ENCODE assay signal across 9 cellular contexts in the genomic region with DNA sequence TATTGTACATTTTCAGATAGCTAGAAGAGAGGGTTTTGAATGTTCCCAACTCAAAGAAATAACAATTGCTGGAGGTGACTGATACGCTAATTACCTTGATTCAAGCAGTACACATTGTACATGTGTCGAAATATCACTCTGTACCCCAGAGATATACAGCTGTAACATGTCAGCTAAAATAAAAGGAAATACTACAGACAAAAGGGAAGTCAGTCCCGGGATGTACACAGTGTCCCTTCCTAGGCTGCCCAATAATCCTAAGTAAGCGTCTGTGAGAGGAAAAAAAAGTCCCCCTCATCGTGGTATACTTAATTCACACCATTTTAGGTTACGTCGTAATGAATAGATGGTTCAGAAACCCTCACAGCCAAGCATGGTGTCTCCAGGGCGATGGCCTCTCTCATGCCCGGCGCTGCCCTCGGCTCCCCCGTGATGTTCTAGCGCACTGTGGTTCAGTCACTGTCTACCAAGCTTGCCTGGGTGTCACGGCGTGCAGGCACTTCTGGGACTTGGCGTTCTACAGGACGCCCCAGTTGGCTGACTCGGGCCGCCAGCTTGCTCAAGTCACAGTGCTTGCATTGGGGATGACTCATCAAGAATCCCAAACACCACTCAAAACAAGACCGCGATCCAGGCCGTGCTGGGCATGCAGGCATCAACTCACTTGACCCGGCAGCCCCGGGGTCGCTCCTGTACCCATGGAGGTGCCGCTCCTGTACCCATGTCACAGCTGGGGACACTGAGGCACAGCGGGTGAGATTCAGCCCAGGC. TPM values are rescaled to one million over a fixed set of nuclear protein-coding genes. Genes with fewer than 3 reads are reported as not detected.
DNase-seq lines count a peak whose midpoint lies in the region; ATAC-seq, FAIRE-seq and TF ChIP-seq lines count a peak whose summit lies in the region.
"Had no signal": no experiment of that assay in that cellular context is flagged by ENCODE, and none has a peak within 500 bp of the region (broad histone marks: within the 10 kb centered on the region; RNA-seq: fewer than 3 reads in every experiment).

No MANE protein-coding gene starts in this region.

- H3K27ac ChIP-seq in ascending aorta (peak overlapping the region; percentile 2 to 42), kidney (ENCODE audit: low read depth in 2 of 2, low read length in 2 of 2) (peak overlapping the region; percentile 33 to 80), tibial nerve (peak overlapping the region in 3 of 4 donors; percentile 65 to 69 (median 66))

- H3K4me1 ChIP-seq in ascending aorta (peaks cover 0 to 2% of the 10 kb centered on the region in 2 donors), kidney (ENCODE audit: control insufficient read depth in 1 of 2, insufficient read depth in 1 of 2, low read depth in 1 of 2, low read length in 2 of 2) (peaks cover 15 to 25% of the 10 kb centered on the region in 2 donors), tibial nerve (peaks cover 0 to 35% (median 11%) of the 10 kb centered on the region in 4 donors)

- no peaks in the 10 kb centered on the region for H3K36me3 Mint-ChIP-seq in activated T-helper 2 cell treated with anti-CD3 and anti-CD28 coated beads, Interferon-gamma antibody, Interleukin-2, Interleukin-4, amounts not matched to agents 10 μg/mL and 5 μg/mL and 100 μg/mL, durations not matched to agents 14 hours and 24 hours and 36 hours (ENCODE audit: low read depth)

- H3K4me3 Mint-ChIP-seq in activated T-helper 2 cell treated with anti-CD3 and anti-CD28 coated beads, Interferon-gamma antibody, Interleukin-2, Interleukin-4, amounts not matched to agents 10 μg/mL and 5 μg/mL and 100 μg/mL, durations not matched to agents 14 hours and 24 hours and 36 hours (ENCODE audit: low read depth), result no peak overlapping the region

- H3K9me3 Mint-ChIP-seq in activated T-helper 2 cell treated with anti-CD3 and anti-CD28 coated beads, Interferon-gamma antibody, Interleukin-2, Interleukin-4, amounts not matched to agents 10 μg/mL and 5 μg/mL and 100 μg/mL, durations not matched to agents 14 hours and 24 hours and 36 hours, result no peaks in the 10 kb centered on the region

- H3K4me3 ChIP-seq in ascending aorta (no peak overlapping the region), kidney (ENCODE audit: low read length in 2 of 2) (no peak overlapping the region), tibial nerve (no peak overlapping the region)

- peak in 1 of 2 donors; percentile 72 for TF ChIP-seq EP300 in tibial nerve (IDR thresholded peaks at IDR 0.05)

- H3K9me3 ChIP-seq in ascending aorta, result no peaks in the 10 kb centered on the region
- H3K9me3 ChIP-seq in kidney (ENCODE audit: control insufficient read depth in 1 of 2, low read length in 2 of 2), result no peaks in the 10 kb centered on the region
- H3K9me3 ChIP-seq in tibial nerve, result no peaks in the 10 kb centered on the region

- no peaks in the 10 kb centered on the region for H3K36me3 ChIP-seq in ascending aorta
- no peaks in the 10 kb centered on the region for H3K36me3 ChIP-seq in kidney (ENCODE audit: control insufficient read depth in 1 of 2, insufficient read depth in 2 of 2, low read length in 2 of 2)
- peaks cover 0 to 2% (median 0%) of the 10 kb centered on the region in 3 donors for H3K36me3 ChIP-seq in tibial nerve

- intact Hi-C loops in ascending aorta (cut with DNase I) (no loop called here), kidney (cut with DNase I) (no loop called here)
- intact Hi-C loops in activated T-helper 2 cell treated with anti-CD3 and anti-CD28 coated beads, Interferon-gamma antibody, Interleukin-2, Interleukin-4, amounts not matched to agents 10 μg/mL and 5 μg/mL and 100 μg/mL, durations not matched to agents 14 hours and 24 hours and 36 hours (cut with micrococcal nuclease), result no loop called here

- H3K9ac ChIP-seq in kidney (ENCODE audit: low read length in 2 of 2), result no peak overlapping the region

- H3K27me3 ChIP-seq in ascending aorta, result no peaks in the 10 kb centered on the region
- H3K27me3 ChIP-seq in tibial nerve, result no peaks in the 10 kb centered on the region

- ATAC-seq in GM18505 (IDR thresholded peaks at IDR 0.05; ENCODE audit: unreplicated experiment), result no peak

- DNase-seq in HS-5 (ENCODE audit: low read depth) (peak; percentile 29), ascending aorta (ENCODE audit: low spot score in 2 of 2) (peak; percentile 21 to 81), kidney (peak; percentile 96), tibial nerve (ENCODE audit: low spot score in 2 of 2) (no peak), NCI-H2081 treated with DMSO at 0.1 percent for 48 hours (lab: John Stamatoyannopoulos, UW) (no peak), DMS79 (lab: John Stamatoyannopoulos, UW) (no peak)
- no peak for DNase-seq in activated T-helper 2 cell treated with anti-CD3 and anti-CD28 coated beads, Interferon-gamma antibody, Interleukin-2, Interleukin-4, amounts not matched to agents 10 μg/mL and 5 μg/mL and 100 μg/mL, durations not matched to agents 14 hours and 24 hours and 36 hours (ENCODE audit: low spot score)
- DNase-seq: activated CD8-positive, alpha-beta memory T cell treated with anti-CD3 and anti-CD28 coated beads, Interleukin-2, amount 50 U/mL, for 4 hours had no signal

- no peak for FAIRE-seq in kidney (lab: Jason Lieb, UNC)

- H3K4me1 Mint-ChIP-seq in activated T-helper 2 cell treated with anti-CD3 and anti-CD28 coated beads, Interferon-gamma antibody, Interleukin-2, Interleukin-4, amounts not matched to agents 10 μg/mL and 5 μg/mL and 100 μg/mL, durations not matched to agents 14 hours and 24 hours and 36 hours (ENCODE audit: low read depth), result no peaks in the 10 kb centered on the region

- H3K27ac Mint-ChIP-seq in activated T-helper 2 cell treated with anti-CD3 and anti-CD28 coated beads, Interferon-gamma antibody, Interleukin-2, Interleukin-4, amounts not matched to agents 10 μg/mL and 5 μg/mL and 100 μg/mL, durations not matched to agents 14 hours and 24 hours and 36 hours, result no peak overlapping the region

- TF ChIP-seq CTCF in ascending aorta (IDR thresholded peaks at IDR 0.05) (no peak), kidney (IDR thresholded peaks at IDR 0.05; ENCODE audit: borderline replicate concordance, extremely low read depth, insufficient read depth) (no peak), tibial nerve (IDR thresholded peaks at IDR 0.05) (no peak)

- H3K27me3 Mint-ChIP-seq in activated T-helper 2 cell treated with anti-CD3 and anti-CD28 coated beads, Interferon-gamma antibody, Interleukin-2, Interleukin-4, amounts not matched to agents 10 μg/mL and 5 μg/mL and 100 μg/mL, durations not matched to agents 14 hours and 24 hours and 36 hours (ENCODE audit: low read depth), result peaks cover 3% of the 10 kb centered on the region

- WGBS in tibial nerve, 2 donors, result 83 to 85% methylated on average over 26 to 27 of the region's 27 CpGs

- TF ChIP-seq POLR2A in tibial nerve (IDR thresholded peaks at IDR 0.05) (no peak), GM18505 (IDR thresholded peaks at IDR 0.05; ENCODE audit: borderline replicate concordance, extremely low read depth, insufficient read depth, insufficient read length) (no peak)

RNA-seq across cellular contexts. Expression of a gene that starts 27.6 kb away (rescaled TPM):
- total RNA-seq in ascending aorta (5.4 TPM), kidney (22.6 TPM), tibial nerve (10 to 100 TPM in 3 of 4 donors, 1 to 10 TPM in 1; 7.1 to 13.8 (median 12.0) TPM)
- polyA plus RNA-seq in kidney (ENCODE audit: insufficient read depth, low read depth, low replicate concordance), result 5.1 TPM
- 0.18 TPM in 1 of 2 replicates, not detected in the other for total RNA-seq in activated T-helper 2 cell treated with anti-CD3 and anti-CD28 coated beads, Interferon-gamma antibody, Interleukin-2, Interleukin-4, amounts not matched to agents 10 μg/mL and 5 μg/mL and 100 μg/mL, durations not matched to agents 14 hours and 24 hours and 36 hours

RNA-seq across cellular contexts. Expression of a gene that starts 28.3 kb away (rescaled TPM):
- total RNA-seq in ascending aorta, result 55.6 TPM
- total RNA-seq in kidney, result 68.0 TPM
- 9.1 TPM for polyA plus RNA-seq in kidney (ENCODE audit: insufficient read depth, low read depth, low replicate concordance)
- 10 to 100 TPM; 48.3 to 68.4 (median 58.1) TPM for total RNA-seq in tibial nerve
- total RNA-seq in activated T-helper 2 cell treated with anti-CD3 and anti-CD28 coated beads, Interferon-gamma antibody, Interleukin-2, Interleukin-4, amounts not matched to agents 10 μg/mL and 5 μg/mL and 100 μg/mL, durations not matched to agents 14 hours and 24 hours and 36 hours, result 1.4 and 2.0 TPM in 2 replicates

RNA-seq across cellular contexts. Expression of a gene that starts 37.4 kb away (rescaled TPM):
- total RNA-seq in ascending aorta (91.6 TPM), kidney (62.3 TPM), tibial nerve (10 to 100 TPM; 52.7 to 81.9 (median 67.8) TPM)
- polyA plus RNA-seq in kidney (ENCODE audit: insufficient read depth, low read depth, low replicate concordance), result 78.7 TPM
- 23.6 and 26.1 TPM in 2 replicates for total RNA-seq in activated T-helper 2 cell treated with anti-CD3 and anti-CD28 coated beads, Interferon-gamma antibody, Interleukin-2, Interleukin-4, amounts not matched to agents 10 μg/mL and 5 μg/mL and 100 μg/mL, durations not matched to agents 14 hours and 24 hours and 36 hours

Comparison
In these comparisons a context has a peak if more than half of its experiments do, and no peak if none do; other contexts are left out.
1. DNase-seq: peak in HS-5 (single experiment), ascending aorta (2 of 2) and kidney (single experiment); none in tibial nerve (0 of 2), NCI-H2081 treated with DMSO at 0.1 percent for 48 hours (single experiment), DMS79 (single experiment) and activated T-helper 2 cell treated with anti-CD3 and anti-CD28 coated beads, Interferon-gamma antibody, Interleukin-2, Interleukin-4, amounts not matched to agents 10 μg/mL and 5 μg/mL and 100 μg/mL, durations not matched to agents 14 hours and 24 hours and 36 hours (single experiment).
2. RNA of a gene that starts 28.3 kb away (total RNA-seq): 68.0 TPM in kidney (single experiment), 48.3 to 68.4 TPM in tibial nerve and 55.6 TPM in ascending aorta (single experiment); 1.4 to 2.0 TPM in activated T-helper 2 cell treated with anti-CD3 and anti-CD28 coated beads, Interferon-gamma antibody, Interleukin-2, Interleukin-4, amounts not matched to agents 10 μg/mL and 5 μg/mL and 100 μg/mL, durations not matched to agents 14 hours and 24 hours and 36 hours; every median in the first group is over 10 times any median in the second.
3. Peak in every context shown above with its lines, with median percentiles within 50 percentile points of each other: H3K27ac ChIP-seq.